ENCODE assay signal across 1 cellular context in genomic region chr17:82296511-82297279, GRCh38.
TF ChIP-seq lines count a peak whose summit lies in the region.

No MANE protein-coding gene starts in this region.

TF ChIP-seq in HepG2, 621 proteins besides CTCF, POLR2A, EP300 and RAD21:
- TF ChIP-seq ZSCAN29 (CRISPR knock-in tag; conservative IDR thresholded peaks at IDR 0.05): no peak
- 0 out of 2 replicates have a peak, but pooled peaks have one; percentile 6 for TF ChIP-seq IKZF5 (CRISPR knock-in tag; IDR thresholded peaks at IDR 0.05)
- 0 out of 2 replicates have a peak, but pooled peaks have one; percentile 4 for TF ChIP-seq EEA1 (CRISPR knock-in tag; IDR thresholded peaks at IDR 0.05; ENCODE audit: borderline replicate concordance)
- 0 out of 2 replicates have a peak, but pooled peaks have one; percentile 32 for TF ChIP-seq NAIF1 (CRISPR knock-in tag; IDR thresholded peaks at IDR 0.05; ENCODE audit: borderline replicate concordance)
- TF ChIP-seq CHCHD3 (CRISPR knock-in tag; IDR thresholded peaks at IDR 0.05): 0 out of 2 replicates have a peak, but pooled peaks have one; percentile 64
- TF ChIP-seq PHF8 (CRISPR knock-in tag; IDR thresholded peaks at IDR 0.05): peak; percentile 4; the same call in 1 of the 2 replicates
- TF ChIP-seq TAF1 (CRISPR knock-in tag; IDR thresholded peaks at IDR 0.05): peak; percentile 1; the same call in 1 of the 2 replicates
- TF ChIP-seq ZNF816 (CRISPR knock-in tag; IDR thresholded peaks at IDR 0.05; ENCODE audit: borderline replicate concordance): 0 out of 2 replicates have a peak, but pooled peaks have one; percentile 33
- 0 out of 2 replicates have a peak, but pooled peaks have one; percentile 6 for TF ChIP-seq YEATS4 (CRISPR knock-in tag; IDR thresholded peaks at IDR 0.05; ENCODE audit: borderline replicate concordance)
- no peak for TF ChIP-seq SAFB2 (CRISPR knock-in tag; IDR thresholded peaks at IDR 0.05; ENCODE audit: borderline replicate concordance, low read depth)
- no peak for TF ChIP-seq HMGA1 (CRISPR knock-in tag; conservative IDR thresholded peaks at IDR 0.05)
- no peak for TF ChIP-seq ZNF878 (CRISPR knock-in tag; IDR thresholded peaks at IDR 0.05)
